In the genomic region with DNA sequence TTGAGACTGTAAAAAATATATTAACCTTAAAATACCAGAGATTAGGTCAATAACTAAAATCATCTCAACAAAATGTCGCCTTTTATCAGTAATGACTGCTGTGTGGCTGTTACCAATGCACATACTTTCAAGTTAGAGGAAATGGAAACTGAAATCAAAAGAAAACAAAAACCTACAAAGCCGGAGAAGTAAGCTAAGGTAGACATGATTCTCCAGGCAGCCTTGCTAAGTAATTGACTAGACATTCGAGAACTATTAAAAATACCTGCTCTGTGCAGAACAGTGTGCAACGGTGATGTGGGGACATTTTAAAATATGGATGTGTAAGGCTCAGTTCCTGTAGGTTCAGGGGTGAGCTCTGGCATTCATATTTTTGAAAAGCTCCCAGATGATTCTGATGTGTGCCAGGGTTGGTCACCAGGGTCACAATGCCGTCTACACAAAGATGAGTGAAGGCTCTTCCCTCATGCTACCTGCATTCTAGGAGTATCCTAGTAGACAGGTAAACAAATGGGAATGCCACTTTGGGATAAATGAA, we compare ENCODE assay signal across 8 cellular contexts.
DNase-seq lines count a peak whose midpoint lies in the region; ATAC-seq and TF ChIP-seq lines count a peak whose summit lies in the region.

No MANE protein-coding gene starts in this region.

- no peaks in the 10 kb centered on the region for H3K9me3 ChIP-seq in OCI-LY3 (ENCODE audit: insufficient read depth, low read length)
- no peaks in the 10 kb centered on the region for H3K9me3 ChIP-seq in neutrophil

- peak; percentile 33 for ATAC-seq in GM21825 (IDR thresholded peaks at IDR 0.05; ENCODE audit: unreplicated experiment)
- ATAC-seq in effector memory CD8-positive, alpha-beta T cell (replicated peaks), result peak; percentile 58

- H3K9me3 Mint-ChIP-seq in effector memory CD8-positive, alpha-beta T cell, result no peaks in the 10 kb centered on the region

- DNase-seq in GM06990 (ENCODE audit: extremely low read depth, insufficient read length), result peak; percentile 36
- DNase-seq in effector memory CD8-positive, alpha-beta T cell, result peak in 1 of 3 experiments; percentile 24
- DNase-seq in D341Med (ENCODE audit: low spot score), result no peak
- DNase-seq in iPS-NIHi11 (ENCODE audit: low spot score), result no peak
- DNase-seq in midbrain (lab: John Stamatoyannopoulos, UW), result no peak

- no peaks in the 10 kb centered on the region for H4K20me1 ChIP-seq in OCI-LY3 (ENCODE audit: insufficient read depth, low read length)

- H2AFZ ChIP-seq in OCI-LY3 (ENCODE audit: low read depth, low read length), result peak overlapping the region; percentile 84

- H3K4me1 ChIP-seq in OCI-LY3 (ENCODE audit: low read length) (peaks cover 47% of the 10 kb centered on the region), neutrophil (ENCODE audit: control insufficient read depth in 1 of 2, insufficient read depth in 1 of 2, low read depth in 1 of 2, low read length in 1 of 2) (peaks cover 19 to 22% of the 10 kb centered on the region in 2 experiments)

- H3K27me3 Mint-ChIP-seq in effector memory CD8-positive, alpha-beta T cell, result no peaks in the 10 kb centered on the region

- H3K36me3 ChIP-seq in GM06990 (ENCODE audit: control insufficient read depth, insufficient read depth, low read length) (no peaks in the 10 kb centered on the region), OCI-LY3 (replicated peaks; ENCODE audit: low read depth, low read length) (no peaks in the 10 kb centered on the region), neutrophil (no peaks in the 10 kb centered on the region)

- H3K36me3 Mint-ChIP-seq in effector memory CD8-positive, alpha-beta T cell (ENCODE audit: insufficient read depth), result peaks cover 8% of the 10 kb centered on the region

- H3K4me1 Mint-ChIP-seq in effector memory CD8-positive, alpha-beta T cell (ENCODE audit: low read depth in 2 of 2), result peaks cover 20 to 28% of the 10 kb centered on the region in 2 donors

- no peak for TF ChIP-seq CTCF in GM06990 (IDR thresholded peaks at IDR 0.05; ENCODE audit: insufficient read depth, low read length, poor library complexity, severe bottlenecking)
- no peak for TF ChIP-seq CTCF in OCI-LY3 (IDR thresholded peaks at IDR 0.05; ENCODE audit: low read depth, low read length)
- no peak for TF ChIP-seq CTCF in neutrophil (IDR thresholded peaks at IDR 0.05)

- peak overlapping the region; percentile 99 for H3K27ac Mint-ChIP-seq in effector memory CD8-positive, alpha-beta T cell

- no peaks in the 10 kb centered on the region for H3K79me2 ChIP-seq in OCI-LY3 (ENCODE audit: low read length)

- peak overlapping the region; percentile 94 for H3K4me2 ChIP-seq in OCI-LY3 (ENCODE audit: low read length)

- H3K9ac ChIP-seq in OCI-LY3 (ENCODE audit: low read length), result peak overlapping the region; percentile 80

- H3K27ac ChIP-seq in OCI-LY3 (ENCODE audit: low read length) (peak overlapping the region; percentile 55), neutrophil (peak overlapping the region; percentile 59)

- peak overlapping the region; percentile 95 to 96 for H3K4me3 Mint-ChIP-seq in effector memory CD8-positive, alpha-beta T cell

- H3K27me3 ChIP-seq in GM06990 (replicated peaks; ENCODE audit: control insufficient read depth, insufficient read depth, low read length) (no peaks in the 10 kb centered on the region), OCI-LY3 (ENCODE audit: low read depth, low read length) (0 out of 2 replicates have a peak, but pooled peaks cover 4% of the 10 kb centered on the region), neutrophil (peaks cover 21% of the 10 kb centered on the region)

- H3K4me3 ChIP-seq in GM06990 (replicated peaks; ENCODE audit: low read depth, low read length), result peak overlapping the region; percentile 77
- H3K4me3 ChIP-seq in OCI-LY3 (ENCODE audit: low read length), result peak overlapping the region; percentile 81
- peak overlapping the region; percentile 66 to 70 for H3K4me3 ChIP-seq in neutrophil (ENCODE audit: low read depth in 1 of 2, low read length in 1 of 2)
